In the genomic region with DNA sequence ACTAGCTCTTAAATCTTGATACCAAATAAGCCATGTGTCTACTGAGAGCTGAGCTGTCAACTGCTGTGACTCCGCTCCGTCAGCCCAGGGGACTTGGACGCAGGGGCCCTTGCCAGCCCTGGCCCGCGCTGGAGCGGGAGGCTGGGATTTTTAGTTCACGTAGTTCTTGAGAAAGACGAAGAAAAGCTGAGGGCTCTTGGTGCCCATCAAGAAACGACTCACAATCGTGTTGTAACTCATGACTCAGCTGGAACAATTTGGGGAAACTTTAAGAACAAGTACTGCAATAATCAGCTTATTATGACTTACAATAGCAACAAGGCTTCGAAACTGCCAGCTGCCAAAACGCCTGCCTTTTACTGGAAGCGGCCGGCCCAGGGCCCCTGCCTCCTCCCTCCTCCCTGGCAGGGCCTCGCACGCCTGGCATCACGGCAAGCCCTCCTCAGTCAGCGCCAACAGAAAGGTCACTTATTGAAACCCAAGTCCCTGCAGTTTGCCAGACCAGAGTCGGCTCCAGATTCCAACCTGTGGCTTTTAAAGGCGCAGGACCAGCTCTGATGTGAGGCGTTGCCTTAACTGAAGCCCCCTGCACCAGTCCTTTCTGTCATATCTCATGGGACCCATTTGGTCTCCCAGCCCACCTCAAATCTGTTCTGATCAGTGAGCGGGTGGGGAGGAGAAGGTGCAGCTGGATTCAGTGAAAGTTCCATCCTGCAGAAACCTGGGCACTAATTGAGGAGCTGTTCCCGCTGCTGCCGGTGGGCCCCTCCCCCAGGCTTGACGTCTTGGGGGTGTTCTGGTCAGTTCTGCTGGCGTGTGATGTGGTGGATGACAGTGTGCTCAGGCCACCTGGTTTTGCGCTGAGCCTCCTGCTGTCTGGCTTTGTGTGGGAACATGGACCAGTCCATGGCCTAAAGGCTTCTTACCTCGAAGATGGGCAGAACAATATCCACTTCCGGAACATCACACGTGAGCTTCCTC, we compare ENCODE assay signal across 8 cellular contexts.
DNase-seq lines count a peak whose midpoint lies in the region; ATAC-seq and TF ChIP-seq lines count a peak whose summit lies in the region.

No MANE protein-coding gene starts in this region.

- H3K9ac ChIP-seq in neural progenitor cell: no peak overlapping the region

- H3K4me3 ChIP-seq in fibroblast of pulmonary artery (replicated peaks; ENCODE audit: low read depth, low read length) (no peak overlapping the region), neural progenitor cell (no peak overlapping the region)

- no peak overlapping the region for H2AFZ ChIP-seq in neural progenitor cell (replicated peaks)

- DNase-seq in activated CD4-positive, alpha-beta T cell treated with anti-CD3 and anti-CD28 coated beads for 48 hours: peak; percentile 48
- no peak for DNase-seq in activated CD4-positive, alpha-beta T cell treated with anti-CD3 and anti-CD28 coated beads, Interleukin-2, amount 50 U/mL, for 1 hour
- DNase-seq in fibroblast of pulmonary artery (ENCODE audit: low read depth) (peak; percentile 97), neural progenitor cell (ENCODE audit: low spot score) (no peak), LoVo (ENCODE audit: low spot score) (no peak)
- DNase-seq in stimulated activated CD4-positive, alpha-beta T cell treated with anti-CD3 and anti-CD28 coated beads, Interleukin-4, amount 100 ng/mL, for 1 hour: no peak

- H3K4me1 ChIP-seq in neural progenitor cell: peaks cover 8% of the 10 kb centered on the region

- H3K27ac ChIP-seq in VCaP (peak overlapping the region; percentile 56), neural progenitor cell (peak overlapping the region; percentile 35)

- no peak overlapping the region for H3K4me3 Mint-ChIP-seq in neural progenitor cell

- peaks cover 38% of the 10 kb centered on the region for H3F3A ChIP-seq in neural progenitor cell (ENCODE audit: low read depth)

- peaks cover 23% of the 10 kb centered on the region for H3K36me3 Mint-ChIP-seq in neural progenitor cell

- no peaks in the 10 kb centered on the region for H3K27me3 ChIP-seq in neural progenitor cell

- peaks cover 5% of the 10 kb centered on the region for H3K27me3 Mint-ChIP-seq in neural progenitor cell (ENCODE audit: insufficient read depth, low read depth)

- peaks cover 20% of the 10 kb centered on the region for H3K4me1 Mint-ChIP-seq in neural progenitor cell

- peaks cover 25% of the 10 kb centered on the region for H4K20me1 ChIP-seq in neural progenitor cell (ENCODE audit: low read depth)

- H3K4me2 ChIP-seq in neural progenitor cell: no peak overlapping the region

- no peak for ATAC-seq in GM18907 (IDR thresholded peaks at IDR 0.05; ENCODE audit: unreplicated experiment)

- peak overlapping the region; percentile 41 for H3K27ac Mint-ChIP-seq in neural progenitor cell

- TF ChIP-seq CTCF in VCaP (conservative IDR thresholded peaks at IDR 0.05) (no peak), fibroblast of pulmonary artery (IDR thresholded peaks at IDR 0.05; ENCODE audit: low read length, missing control alignments) (no peak), neural progenitor cell (IDR thresholded peaks at IDR 0.05) (no peak)

- H3K9me3 Mint-ChIP-seq in neural progenitor cell: no peaks in the 10 kb centered on the region

- peaks cover 6% of the 10 kb centered on the region for H3K36me3 ChIP-seq in neural progenitor cell

- H3K79me2 ChIP-seq in neural progenitor cell (ENCODE audit: low read depth): peaks cover 7% of the 10 kb centered on the region

- no peaks in the 10 kb centered on the region for H3K9me3 ChIP-seq in neural progenitor cell (ENCODE audit: low read depth)

Comparison
In these comparisons a context has a peak if more than half of its experiments do, and no peak if none do; other contexts are left out.
1. DNase-seq: peak in activated CD4-positive, alpha-beta T cell treated with anti-CD3 and anti-CD28 coated beads for 48 hours (single experiment) and fibroblast of pulmonary artery (single experiment); none in activated CD4-positive, alpha-beta T cell treated with anti-CD3 and anti-CD28 coated beads, Interleukin-2, amount 50 U/mL, for 1 hour (single experiment), neural progenitor cell (single experiment), stimulated activated CD4-positive, alpha-beta T cell treated with anti-CD3 and anti-CD28 coated beads, Interleukin-4, amount 100 ng/mL, for 1 hour (single experiment) and LoVo (single experiment).